8 cellular contexts compared by ENCODE assay signal in the genomic region with DNA sequence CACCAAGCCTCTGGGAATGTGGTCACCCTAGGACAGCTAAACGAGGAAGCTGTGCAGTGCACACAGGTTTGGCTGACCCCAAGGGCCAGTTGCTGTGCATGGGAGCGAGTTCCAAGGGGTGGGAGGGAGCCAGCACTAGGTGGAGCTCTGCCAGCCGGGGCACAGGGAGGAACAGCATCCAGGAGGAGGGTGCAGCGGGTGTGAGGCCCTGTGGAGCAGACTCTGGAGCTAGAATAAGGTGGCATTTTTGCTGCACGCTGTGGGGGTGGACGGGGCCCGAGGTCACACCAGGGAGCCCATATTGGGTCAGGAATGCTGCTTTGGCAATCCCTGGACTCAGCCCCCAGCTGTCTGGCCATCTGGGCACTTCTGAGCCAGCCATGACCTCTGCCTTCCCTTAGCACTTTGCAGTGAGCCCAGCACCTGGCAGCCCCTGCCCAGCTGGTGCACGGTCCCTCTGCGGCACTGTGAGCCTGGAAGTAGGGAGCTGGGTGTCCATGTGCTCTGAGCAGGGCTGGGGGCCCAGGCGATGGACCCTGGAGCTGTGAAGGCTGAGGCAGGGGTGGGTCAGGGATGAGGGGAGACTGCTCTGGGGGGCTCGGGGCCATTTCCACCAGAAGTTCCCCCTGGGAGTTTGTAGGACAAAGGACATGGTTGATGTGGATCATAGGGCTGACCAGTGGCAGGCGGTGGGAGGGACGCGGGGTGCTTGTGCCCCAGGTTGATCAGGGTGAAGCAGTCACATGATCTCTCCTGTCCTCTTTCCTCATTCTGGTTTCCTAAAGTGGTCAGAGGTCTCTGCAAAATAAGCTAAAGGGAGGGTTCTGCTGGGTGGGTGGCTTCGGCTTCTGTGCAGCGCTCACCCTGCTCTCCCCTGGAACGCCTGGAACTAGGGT. TPM values are rescaled to one million over a fixed set of nuclear protein-coding genes. Genes with fewer than 3 reads are reported as not detected.
DNase-seq lines count a peak whose midpoint lies in the region; ATAC-seq and TF ChIP-seq lines count a peak whose summit lies in the region.

No MANE protein-coding gene starts in this region.

- H3K27ac Mint-ChIP-seq in endothelial cell (ENCODE audit: unreplicated experiment): peak overlapping the region; percentile 57
- H3K27ac Mint-ChIP-seq in naive thymus-derived CD4-positive, alpha-beta T cell: peak overlapping the region; percentile 56 to 90 (median 80)

- peaks cover 10% of the 10 kb centered on the region for H3K36me3 Mint-ChIP-seq in endothelial cell (ENCODE audit: low read depth, unreplicated experiment)
- peaks cover 0 to 6% (median 4%) of the 10 kb centered on the region in 5 donors for H3K36me3 Mint-ChIP-seq in naive thymus-derived CD4-positive, alpha-beta T cell

- TF ChIP-seq CTCF in endothelial cell (IDR thresholded peaks at IDR 0.05; ENCODE audit: unreplicated experiment): no peak

- H3K27ac ChIP-seq in GM23248: peak overlapping the region; percentile 86
- H3K27ac ChIP-seq in naive thymus-derived CD4-positive, alpha-beta T cell (ENCODE audit: low read depth, low read length): peak overlapping the region; percentile 40

- H3K9ac ChIP-seq in GM23248: peak overlapping the region; percentile 63

- no peaks in the 10 kb centered on the region for H3K9me3 ChIP-seq in GM23248 (ENCODE audit: low read depth)
- no peaks in the 10 kb centered on the region for H3K9me3 ChIP-seq in naive thymus-derived CD4-positive, alpha-beta T cell (ENCODE audit: control insufficient read depth in 2 of 3, low read length in 3 of 3)

- peaks cover 51% of the 10 kb centered on the region for H3K4me1 ChIP-seq in GM23248 (ENCODE audit: insufficient read depth)
- peaks cover 14 to 25% of the 10 kb centered on the region in 2 donors for H3K4me1 ChIP-seq in naive thymus-derived CD4-positive, alpha-beta T cell (ENCODE audit: control insufficient read depth in 2 of 2, insufficient read depth in 2 of 2, low read length in 2 of 2)

- H3K27me3 ChIP-seq in GM23248 (replicated peaks; ENCODE audit: insufficient read depth): no peaks in the 10 kb centered on the region
- H3K27me3 ChIP-seq in naive thymus-derived CD4-positive, alpha-beta T cell (ENCODE audit: control insufficient read depth in 2 of 2, insufficient read depth in 2 of 2, low read length in 2 of 2): no peaks in the 10 kb centered on the region

- in situ Hi-C loops in GM23248 (cut with MboI): no loop called here

- H4K20me1 ChIP-seq in GM23248 (ENCODE audit: insufficient read depth): no peaks in the 10 kb centered on the region

- peak overlapping the region; percentile 45 for H3K4me3 ChIP-seq in GM23248
- peak overlapping the region; percentile 50 for H3K4me3 ChIP-seq in naive thymus-derived CD4-positive, alpha-beta T cell (ENCODE audit: low read length)

- H3F3A ChIP-seq in GM23248 (ENCODE audit: insufficient read depth): peaks cover 27% of the 10 kb centered on the region

- peak overlapping the region; percentile 71 for H3K4me2 ChIP-seq in GM23248 (ENCODE audit: unreplicated experiment)

- no peak for ATAC-seq in naive thymus-derived CD4-positive, alpha-beta T cell
- no peak for ATAC-seq in HG03342 (IDR thresholded peaks at IDR 0.05; ENCODE audit: unreplicated experiment)
- no peak for ATAC-seq in HG02763 (IDR thresholded peaks at IDR 0.05; ENCODE audit: unreplicated experiment)

- H3K9me3 Mint-ChIP-seq in endothelial cell (ENCODE audit: unreplicated experiment): no peaks in the 10 kb centered on the region
- no peaks in the 10 kb centered on the region for H3K9me3 Mint-ChIP-seq in naive thymus-derived CD4-positive, alpha-beta T cell

- H3K4me1 Mint-ChIP-seq in endothelial cell (ENCODE audit: unreplicated experiment): peaks cover 40% of the 10 kb centered on the region
- peaks cover 39 to 62% (median 48%) of the 10 kb centered on the region in 7 donors for H3K4me1 Mint-ChIP-seq in naive thymus-derived CD4-positive, alpha-beta T cell

- POLR2A ChIA-PET in naive thymus-derived CD4-positive, alpha-beta T cell (lab: Charles Lee): interaction anchor here (0.6 to 1.7 kb wide), 4 partner anchors 8 to 62 kb away, joined by 3 to 10 read pairs (median 4); a partner anchor contains a TSS

- DNase-seq in Ammon's horn (ENCODE audit: low spot score) (peak; percentile 57), GM23248 (peak; percentile 36), SHP77 treated with DMSO at 0.1 percent for 48 hours (lab: John Stamatoyannopoulos, UW) (peak; percentile 8), endothelial cell (ENCODE audit: low spot score) (no peak), NCI-H748 (lab: John Stamatoyannopoulos, UW; ENCODE audit: unreplicated experiment) (no peak)
- DNase-seq in naive thymus-derived CD4-positive, alpha-beta T cell: no peak

- H3K27me3 Mint-ChIP-seq in endothelial cell (ENCODE audit: unreplicated experiment): peaks cover 12% of the 10 kb centered on the region
- H3K27me3 Mint-ChIP-seq in naive thymus-derived CD4-positive, alpha-beta T cell: no peaks in the 10 kb centered on the region

- WGBS in GM23248 (ENCODE audit: low coverage in 1 of 2, low lambda C conversion rate in 2 of 2, missing lambda C conversion rate in 2 of 2), 2 experiments: 37 to 41% methylated on average over 16 of the region's 17 CpGs

- no peaks in the 10 kb centered on the region for H3K9me2 ChIP-seq in GM23248 (ENCODE audit: insufficient read depth)

- H2AFZ ChIP-seq in GM23248: no peak overlapping the region; the same call in 1 of the 2 replicates

- peaks cover 79% of the 10 kb centered on the region for H3K79me2 ChIP-seq in GM23248 (ENCODE audit: insufficient read depth)

- intact Hi-C loops in naive thymus-derived CD4-positive, alpha-beta T cell (cut with micrococcal nuclease): loop anchor here (1.0 to 5.0 kb wide), 3 partner anchors 9 to 61 kb away; a partner anchor contains a TSS

- CTCF ChIA-PET in naive thymus-derived CD4-positive, alpha-beta T cell (lab: Charles Lee): interaction anchor here (1.3 kb wide), 1 partner anchor 248 kb away, joined by 3 read pairs; no protein-coding TSS in a partner anchor

- H3K36me3 ChIP-seq in GM23248 (ENCODE audit: low read depth): no peaks in the 10 kb centered on the region
- peaks cover 0 to 5% (median 0%) of the 10 kb centered on the region in 3 experiments for H3K36me3 ChIP-seq in naive thymus-derived CD4-positive, alpha-beta T cell (ENCODE audit: control insufficient read depth in 2 of 3, insufficient read depth in 3 of 3, low read length in 3 of 3)

- H3K4me3 Mint-ChIP-seq in endothelial cell (ENCODE audit: unreplicated experiment): peak overlapping the region; percentile 59
- peak overlapping the region; percentile 67 to 92 (median 86) for H3K4me3 Mint-ChIP-seq in naive thymus-derived CD4-positive, alpha-beta T cell

RNA-seq across cellular contexts. Expression of a gene that starts 8.9 kb away (rescaled TPM):
- total RNA-seq in GM23248 (2014; rRNA removed; shearing (Covaris generic)): 67.5 and 68.0 TPM in 2 replicates
- polyA plus RNA-seq in GM23248 (2016; fragmentation: Nextera tagmentation; extraction: Ambion mirVana): 81.8 and 89.7 TPM in 2 replicates
- 72.0 TPM for total RNA-seq in endothelial cell (ENCODE audit: unreplicated experiment)
- 100 to 1,000 TPM in 1 of 5 experiments, 10 to 100 TPM in 4; 71.1 to 103 (median 97.0) TPM for total RNA-seq in naive thymus-derived CD4-positive, alpha-beta T cell
- 10 to 100 TPM; 27.8 to 40.3 TPM for polyA plus RNA-seq in naive thymus-derived CD4-positive, alpha-beta T cell

RNA-seq across cellular contexts. Expression of a gene that starts 48.3 kb away (rescaled TPM):
- 6.7 and 7.8 TPM in 2 replicates for total RNA-seq in GM23248 (2014; rRNA removed; shearing (Covaris generic))
- polyA plus RNA-seq in GM23248 (2016; fragmentation: Nextera tagmentation; extraction: Ambion mirVana): 95.0 and 97.5 TPM in 2 replicates
- 66.5 TPM for total RNA-seq in endothelial cell (ENCODE audit: unreplicated experiment)
- total RNA-seq in naive thymus-derived CD4-positive, alpha-beta T cell: 10 to 100 TPM; 14.7 to 66.5 (median 36.6) TPM
- 10 to 100 TPM; 52.2 to 59.7 TPM for polyA plus RNA-seq in naive thymus-derived CD4-positive, alpha-beta T cell

Comparison
In these comparisons a context has a peak if more than half of its experiments do, and no peak if none do; other contexts are left out.
1. DNase-seq: peak in Ammon's horn (single experiment), GM23248 (single experiment) and SHP77 treated with DMSO at 0.1 percent for 48 hours (single experiment); none in endothelial cell (single experiment), naive thymus-derived CD4-positive, alpha-beta T cell (0 of 9) and NCI-H748 (single experiment).